Comparison of ENCODE assay signal across 12 cellular contexts in the genomic region with DNA sequence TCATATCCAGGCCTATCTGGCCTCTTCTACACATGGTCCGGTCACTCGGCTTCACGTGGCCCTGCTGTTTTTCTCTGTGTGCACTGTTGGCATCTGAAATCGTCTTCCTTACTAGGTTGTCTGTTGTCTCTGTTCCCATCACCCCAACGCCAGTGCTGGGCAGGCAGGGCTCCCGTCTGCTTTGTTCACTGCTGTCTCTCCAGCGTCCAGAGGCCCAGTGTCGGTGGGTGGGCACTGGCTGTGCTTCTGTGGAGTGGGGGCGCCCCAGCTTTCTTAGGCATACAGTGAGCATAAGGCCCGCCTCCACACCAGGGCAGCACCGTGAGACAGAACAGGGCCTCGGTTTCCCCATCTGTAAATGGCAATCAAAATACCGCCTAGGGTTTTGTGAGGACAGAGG.
"Had no signal": no experiment of that assay in that cellular context is flagged by ENCODE, and none has a peak within 500 bp of the region (broad histone marks: within the 10 kb centered on the region; RNA-seq: fewer than 3 reads in every experiment).

No MANE protein-coding gene starts in this region.

- H3K4me1 ChIP-seq: body of pancreas, lower lobe of right lung had no signal

- H3K9me3 ChIP-seq: body of pancreas, lower lobe of right lung had no signal

- H3K4me3 ChIP-seq: body of pancreas, lower lobe of right lung, SK-N-MC, thoracic aorta had no signal

- H3K27ac Mint-ChIP-seq: activated CD4-positive, alpha-beta T cell treated with anti-CD3 and anti-CD28 coated beads, Interleukin-2, amount 10 ng/mL, durations not matched to agents 7 days and 5 days; dendritic cell treated with granulocyte-macrophage colony-stimulating factor and Interleukin-4, amounts not matched to agents 40 ng/mL and 50 ng/mL, for 4 days; natural killer cell had no signal

- H3K36me3 Mint-ChIP-seq: natural killer cell had no signal

- H3K9me3 Mint-ChIP-seq: dendritic cell treated with granulocyte-macrophage colony-stimulating factor and Interleukin-4, amounts not matched to agents 40 ng/mL and 50 ng/mL, for 4 days had no signal

- H3K27ac ChIP-seq: body of pancreas, lower lobe of right lung, SK-N-MC, thoracic aorta had no signal

- ATAC-seq: body of pancreas, lower lobe of right lung, natural killer cell had no signal

- H3K4me3 Mint-ChIP-seq: activated CD4-positive, alpha-beta T cell treated with anti-CD3 and anti-CD28 coated beads, Interleukin-2, amount 10 ng/mL, durations not matched to agents 7 days and 5 days; natural killer cell had no signal

- H3K36me3 ChIP-seq: lower lobe of right lung, thoracic aorta had no signal

- DNase-seq: activated CD4-positive, alpha-beta T cell treated with anti-CD3 and anti-CD28 coated beads, Interleukin-2, amount 10 ng/mL, durations not matched to agents 7 days and 5 days; activated CD4-positive, CD25-positive, alpha-beta regulatory T cell; activated naive CD4-positive, alpha-beta T cell treated with Interleukin-2 at 50 U/mL for 16 hours; body of pancreas; central memory CD4-positive, alpha-beta T cell; lower lobe of right lung; natural killer cell; stimulated activated CD4-positive, alpha-beta T cell treated with anti-CD3 and anti-CD28 coated beads, Interleukin-12 subunit alpha, Interleukin-12 subunit beta, amount 100 ng/mL, for 4 hours; stimulated activated naive CD4-positive, alpha-beta T cell treated with Interleukin-2 at 50 U/mL for 16 hours had no signal
